Comparison of ENCODE assay signal across 9 cellular contexts in the genomic region with DNA sequence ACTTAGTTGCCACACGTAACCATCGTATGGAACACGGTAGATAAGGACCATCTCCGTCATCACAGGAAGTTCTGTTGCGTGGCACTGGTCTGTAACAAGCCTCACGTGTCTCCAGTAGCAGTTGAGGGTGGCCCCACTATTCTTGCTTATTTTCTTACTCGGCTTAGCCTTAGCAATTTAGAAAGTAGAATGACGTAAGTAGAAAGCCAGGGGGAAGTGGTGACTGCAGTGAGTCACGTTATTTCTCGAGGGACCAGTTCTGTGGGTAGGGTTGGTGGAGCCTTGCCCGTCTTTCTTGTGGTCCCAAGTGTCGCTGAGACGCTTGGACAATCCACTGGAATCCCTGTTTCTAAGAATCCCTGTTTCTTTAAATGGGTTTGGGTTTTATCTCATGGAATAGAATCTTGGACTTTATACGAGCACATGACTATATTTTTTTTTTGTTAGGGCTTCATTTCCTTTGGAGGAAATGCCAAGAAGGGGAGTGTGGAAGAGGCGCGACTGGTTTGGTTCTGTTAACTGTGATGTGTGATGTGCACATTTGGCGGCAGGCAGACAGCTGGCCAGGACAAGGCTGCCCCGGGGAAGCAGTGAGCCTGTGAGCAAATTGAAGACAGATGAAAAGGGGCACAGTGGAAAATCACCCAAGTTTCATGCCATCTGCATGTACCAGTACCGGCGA.
DNase-seq lines count a peak whose midpoint lies in the region; ATAC-seq and FAIRE-seq lines count a peak whose summit lies in the region.
"Had no signal": no experiment of that assay in that cellular context is flagged by ENCODE, and none has a peak within 500 bp of the region (broad histone marks: within the 10 kb centered on the region; RNA-seq: fewer than 3 reads in every experiment).

No MANE protein-coding gene starts in this region.

- H3K36me3 ChIP-seq in mesendoderm (ENCODE audit: control insufficient read depth, insufficient read depth, low read length), result no peaks in the 10 kb centered on the region

- no peak overlapping the region for H3K4ac ChIP-seq in mesendoderm (ENCODE audit: low read depth, low read length)

- H3K27ac ChIP-seq in mesendoderm (ENCODE audit: low read depth, low read length), result no peak overlapping the region

- H2BK5ac ChIP-seq in mesendoderm (ENCODE audit: low read length), result no peak overlapping the region

- H3K27me3 ChIP-seq in mesendoderm (ENCODE audit: insufficient read depth, low read length, poor library complexity), result no peaks in the 10 kb centered on the region

- no peak overlapping the region for H3K18ac ChIP-seq in mesendoderm (ENCODE audit: low read length)

- H2AK5ac ChIP-seq in mesendoderm (ENCODE audit: low read length), result no peak overlapping the region

- no peaks in the 10 kb centered on the region for H3K79me2 ChIP-seq in mesendoderm (ENCODE audit: control insufficient read depth, insufficient read depth, low read length)

- peak; percentile 80 for ATAC-seq in GM18868 (IDR thresholded peaks at IDR 0.05; ENCODE audit: unreplicated experiment)
- peak; percentile 74 for ATAC-seq in HG03095 (IDR thresholded peaks at IDR 0.05; ENCODE audit: unreplicated experiment)

- H4K5ac ChIP-seq in mesendoderm (ENCODE audit: low read length), result no peak overlapping the region

- no peak for FAIRE-seq in frontal cortex (lab: Jason Lieb, UNC)
- FAIRE-seq: islet of Langerhans had no signal

- no peak overlapping the region for H3K4me3 ChIP-seq in mesendoderm (ENCODE audit: low read length)

- no peak overlapping the region for H3K9ac ChIP-seq in mesendoderm (ENCODE audit: low read length)

- H3K4me1 ChIP-seq in mesendoderm (ENCODE audit: control insufficient read depth, low read depth, low read length), result no peaks in the 10 kb centered on the region

- no peak overlapping the region for H4K8ac ChIP-seq in mesendoderm (ENCODE audit: low read depth, low read length)

- H3K23ac ChIP-seq in mesendoderm (ENCODE audit: low read length), result no peak overlapping the region

- WGBS in mesendoderm (ENCODE audit: extremely low coverage, insufficient coverage, low lambda C conversion rate), result no CpG with 5 or more reads among the region's 20 CpGs

- no peaks in the 10 kb centered on the region for H3K79me1 ChIP-seq in mesendoderm (ENCODE audit: low read length)

- H2BK120ac ChIP-seq in mesendoderm (ENCODE audit: low read depth, low read length), result no peak overlapping the region

- no peak overlapping the region for H3K4me2 ChIP-seq in mesendoderm (ENCODE audit: low read length)

- H3K56ac ChIP-seq in mesendoderm (ENCODE audit: low read length), result no peak overlapping the region

- H2BK15ac ChIP-seq in mesendoderm (replicated peaks; ENCODE audit: low read depth), result no peak overlapping the region

- DNase-seq in T follicular helper cell (ENCODE audit: low read depth), result peak; percentile 50
- DNase-seq in activated naive CD8-positive, alpha-beta T cell treated with anti-CD3 and anti-CD28 coated beads, Interleukin-2, amount 50 U/mL, for 16 hours (ENCODE audit: low read depth, low spot score), result peak; percentile 15
- DNase-seq in hepatic stellate cell (ENCODE audit: low spot score), result peak; percentile 94
- DNase-seq in stimulated activated CD4-positive, alpha-beta T cell treated with anti-CD3 and anti-CD28 coated beads, TNF-alpha, amount 100 ng/mL, for 4 hours (ENCODE audit: low read depth in 3 of 3), result peak; percentile 26 to 44 (median 38)
- no peak for DNase-seq in frontal cortex (ENCODE audit: low spot score in 2 of 2)
- no peak for DNase-seq in mesendoderm

Comparison
In these comparisons a context has a peak if more than half of its experiments do, and no peak if none do; other contexts are left out.
1. DNase-seq: peak in T follicular helper cell (single experiment), activated naive CD8-positive, alpha-beta T cell treated with anti-CD3 and anti-CD28 coated beads, Interleukin-2, amount 50 U/mL, for 16 hours (single experiment), hepatic stellate cell (single experiment) and stimulated activated CD4-positive, alpha-beta T cell treated with anti-CD3 and anti-CD28 coated beads, TNF-alpha, amount 100 ng/mL, for 4 hours (3 of 3); none in frontal cortex (0 of 2) and mesendoderm (single experiment).